ENCODE assay signal across 20 cellular contexts in the genomic region with DNA sequence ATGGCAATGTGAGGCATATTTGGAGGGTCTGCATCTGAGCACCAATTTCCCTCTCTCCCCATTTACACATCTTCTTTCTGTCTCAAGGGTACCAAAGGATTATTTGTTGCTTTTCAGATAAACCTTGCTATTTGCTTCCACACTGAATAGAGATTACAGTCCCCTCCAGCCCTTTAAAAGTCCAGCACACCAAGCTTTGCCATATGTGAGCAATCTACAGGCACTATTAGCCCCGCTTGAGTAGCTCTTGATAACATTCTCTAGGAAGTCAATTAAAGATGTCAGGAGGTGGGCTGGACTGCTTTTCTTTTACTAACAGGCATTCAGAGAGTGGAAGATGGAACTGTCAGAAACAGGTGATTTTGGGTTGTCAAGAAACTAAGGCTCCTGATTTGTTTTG.
"Had no signal": no experiment of that assay in that cellular context is flagged by ENCODE, and none has a peak within 500 bp of the region (broad histone marks: within the 10 kb centered on the region; RNA-seq: fewer than 3 reads in every experiment).

No MANE protein-coding gene starts in this region.

- H3K27me3 Mint-ChIP-seq: activated B cell treated with CpG ODN at 0.5 μM for 24 hours; activated CD8-positive, alpha-beta T cell treated with anti-CD3 and anti-CD28 coated beads for 36 hours; activated naive CD4-positive, alpha-beta T cell treated with anti-CD3 and anti-CD28 coated beads, Interleukin-2, amount 50 U/mL, for 24 hours; memory B cell; naive thymus-derived CD4-positive, alpha-beta T cell; stimulated activated naive B cell treated with anti-CD40 and anti-IgM and Interleukin-4, amounts not matched to agents 10 μg/mL and 1 μg/mL and 100 μg/mL, for 72 hours had no signal

- H3K4me3 Mint-ChIP-seq: activated B cell treated with CpG ODN at 0.5 μM for 24 hours; activated CD8-positive, alpha-beta T cell treated with anti-CD3 and anti-CD28 coated beads for 36 hours; activated naive CD4-positive, alpha-beta T cell treated with anti-CD3 and anti-CD28 coated beads, Interleukin-2, amount 50 U/mL, for 24 hours; activated T-cell treated with anti-CD3 and anti-CD28 coated beads, Interleukin-2, amount 50 U/mL, for 4 hours; memory B cell; naive thymus-derived CD4-positive, alpha-beta T cell; stimulated activated naive B cell treated with anti-CD40 and anti-IgM and Interleukin-4, amounts not matched to agents 10 μg/mL and 1 μg/mL and 100 μg/mL, for 72 hours had no signal

- H3K27ac ChIP-seq: adrenal gland, coronary artery, esophagus muscularis mucosa, right atrium auricular region, thyroid gland had no signal

- H3K36me3 ChIP-seq: adrenal gland, esophagus muscularis mucosa, right atrium auricular region, thyroid gland had no signal

- DNase-seq: activated B cell treated with CpG ODN at 0.5 μM for 24 hours; activated CD4-positive, alpha-beta T cell treated with anti-CD3 and anti-CD28 coated beads for 48 hours; activated CD8-positive, alpha-beta T cell treated with anti-CD3 and anti-CD28 coated beads for 36 hours; activated effector memory CD4-positive, alpha-beta T cell treated with Interleukin-2 at 50 U/mL for 16 hours; activated T-cell treated with anti-CD3 and anti-CD28 coated beads, Interleukin-2, amount 50 U/mL, for 4 hours; adrenal gland; caudate nucleus; hypothalamus; left ventricle myocardium superior; mucosa of descending colon; naive thymus-derived CD4-positive, alpha-beta T cell; nucleus accumbens; stimulated activated CD4-positive, alpha-beta T cell treated with anti-CD3 and anti-CD28 coated beads, Interleukin-2, amount 100 ng/mL, for 48 hours; stimulated activated naive B cell treated with anti-CD40 and anti-IgM and Interleukin-4, amounts not matched to agents 10 μg/mL and 1 μg/mL and 100 μg/mL, for 72 hours; thyroid gland had no signal

- H3K9me3 ChIP-seq: adrenal gland, mucosa of descending colon, right atrium auricular region, thyroid gland had no signal

- H3K27me3 ChIP-seq: adrenal gland, esophagus muscularis mucosa, right atrium auricular region, thyroid gland had no signal

- H3K4me1 Mint-ChIP-seq: activated B cell treated with CpG ODN at 0.5 μM for 24 hours; activated naive CD4-positive, alpha-beta T cell treated with anti-CD3 and anti-CD28 coated beads, Interleukin-2, amount 50 U/mL, for 24 hours; memory B cell; naive thymus-derived CD4-positive, alpha-beta T cell; stimulated activated naive B cell treated with anti-CD40 and anti-IgM and Interleukin-4, amounts not matched to agents 10 μg/mL and 1 μg/mL and 100 μg/mL, for 72 hours had no signal

- H3K36me3 Mint-ChIP-seq: activated naive CD4-positive, alpha-beta T cell treated with anti-CD3 and anti-CD28 coated beads, Interleukin-2, amount 50 U/mL, for 24 hours; memory B cell; naive thymus-derived CD4-positive, alpha-beta T cell; stimulated activated naive B cell treated with anti-CD40 and anti-IgM and Interleukin-4, amounts not matched to agents 10 μg/mL and 1 μg/mL and 100 μg/mL, for 72 hours had no signal

- H3K4me1 ChIP-seq: adrenal gland, esophagus muscularis mucosa, right atrium auricular region, thyroid gland had no signal

- H3K4me3 ChIP-seq: adrenal gland, coronary artery, esophagus muscularis mucosa, mucosa of descending colon, right atrium auricular region, thyroid gland had no signal

- H3K27ac Mint-ChIP-seq: activated B cell treated with CpG ODN at 0.5 μM for 24 hours; activated CD8-positive, alpha-beta T cell treated with anti-CD3 and anti-CD28 coated beads for 36 hours; activated naive CD4-positive, alpha-beta T cell treated with anti-CD3 and anti-CD28 coated beads, Interleukin-2, amount 50 U/mL, for 24 hours; memory B cell; naive thymus-derived CD4-positive, alpha-beta T cell; stimulated activated naive B cell treated with anti-CD40 and anti-IgM and Interleukin-4, amounts not matched to agents 10 μg/mL and 1 μg/mL and 100 μg/mL, for 72 hours had no signal
